In genomic region chr18:11963991-11964484, GRCh38 we compare ENCODE assay signal across 14 cellular contexts. TPM values are rescaled to one million over a fixed set of nuclear protein-coding genes. Genes with fewer than 3 reads are reported as not detected.
DNase-seq lines count a peak whose midpoint lies in the region; ATAC-seq, FAIRE-seq and TF ChIP-seq lines count a peak whose summit lies in the region.
"Had no signal": no experiment of that assay in that cellular context is flagged by ENCODE, and none has a peak within 500 bp of the region (broad histone marks: within the 10 kb centered on the region; RNA-seq: fewer than 3 reads in every experiment).

No MANE protein-coding gene starts in this region.

- DNase-seq in AG09319 (ENCODE audit: extremely low read depth, low read depth) (no peak), HCT116 (ENCODE audit: low read depth, low spot score) (no peak), bronchial epithelial cell (ENCODE audit: low read depth) (no peak), hippocampal formation (lab: John Stamatoyannopoulos, UW) (no peak), NCI-H2029 treated with DMSO at 0.1 percent for 48 hours (lab: John Stamatoyannopoulos, UW) (no peak), cerebellar cortex (ENCODE audit: low spot score) (no peak), dermis blood vessel endothelial cell (no peak)
- DNase-seq: activated CD4-positive, alpha-beta T cell treated with anti-CD3 and anti-CD28 coated beads, Interleukin-2, amount 50 U/mL, for 1 hour; COR-L47; naive thymus-derived CD4-positive, alpha-beta T cell; NCI-H524 treated with DMSO at 0.1 percent for 48 hours had no signal

- CTCF ChIA-PET in HCT116 (lab: Charles Lee): interaction anchor here (1.2 kb wide), 1 partner anchor 26 kb away, joined by 4 read pairs; no protein-coding TSS in a partner anchor

- H3K9ac ChIP-seq in HCT116 (ENCODE audit: low read length): no peak overlapping the region

- H3K27me3 ChIP-seq in HCT116 (ENCODE audit: insufficient read depth, low read length): no peaks in the 10 kb centered on the region
- H3K27me3 ChIP-seq in bronchial epithelial cell (ENCODE audit: control insufficient read depth, insufficient read depth, low read length): no peaks in the 10 kb centered on the region
- H3K27me3 ChIP-seq in muscle layer of duodenum (ENCODE audit: low read depth, low read length): no peaks in the 10 kb centered on the region

- H3K9me3 ChIP-seq in HCT116 (ENCODE audit: control insufficient read depth in 1 of 2, insufficient read depth in 1 of 2, low read depth in 1 of 2, low read length in 2 of 2) (no peaks in the 10 kb centered on the region), muscle layer of duodenum (ENCODE audit: control insufficient read depth in 1 of 2, low read length in 2 of 2) (no peaks in the 10 kb centered on the region)

- H3K4me2 ChIP-seq in HCT116 (ENCODE audit: low read length): no peak overlapping the region

- TF ChIP-seq CTCF in AG09319 (IDR thresholded peaks at IDR 0.05; ENCODE audit: low read depth, low read length): peak; percentile 4
- TF ChIP-seq CTCF in HCT116 (IDR thresholded peaks at IDR 0.05 in 2 of 3, conservative IDR thresholded peaks at IDR 0.05 in 1 of 3; ENCODE audit: borderline replicate concordance in 1 of 3, insufficient read depth in 1 of 3, low read depth in 2 of 3, low read length in 2 of 3): peak in 2 of 3 experiments; percentile 11 to 20; a peak in 1 of 6 replicates
- TF ChIP-seq CTCF in bronchial epithelial cell (IDR thresholded peaks at IDR 0.05; ENCODE audit: insufficient read depth, low read length, severe bottlenecking): peak; percentile 19

- H3K36me3 ChIP-seq in HCT116 (ENCODE audit: control insufficient read depth in 1 of 2, insufficient read depth in 2 of 2, low read length in 2 of 2): no peaks in the 10 kb centered on the region
- no peaks in the 10 kb centered on the region for H3K36me3 ChIP-seq in bronchial epithelial cell (ENCODE audit: control insufficient read depth, insufficient read depth, low read length)
- H3K36me3 ChIP-seq in muscle layer of duodenum (ENCODE audit: control insufficient read depth in 1 of 2, insufficient read depth in 2 of 2, low read length in 2 of 2): no peaks in the 10 kb centered on the region

- H3K4me3 ChIP-seq in HCT116 (replicated peaks in 1 of 2; ENCODE audit: low read depth in 1 of 2, low read length in 2 of 2) (no peak overlapping the region), bronchial epithelial cell (ENCODE audit: low read depth, low read length) (no peak overlapping the region), muscle layer of duodenum (ENCODE audit: low read depth in 1 of 2, low read length in 2 of 2) (no peak overlapping the region)

- no peaks in the 10 kb centered on the region for H3K79me2 ChIP-seq in HCT116 (ENCODE audit: insufficient read depth, low read length)

- intact Hi-C loops in HCT116 (cut with micrococcal nuclease): no loop called here

- no peak for TF ChIP-seq RAD21 in HCT116 (IDR thresholded peaks at IDR 0.05; ENCODE audit: low read depth)

- H3K4me1 ChIP-seq in HCT116 (ENCODE audit: control insufficient read depth in 1 of 2, insufficient read depth in 2 of 2, low read length in 2 of 2): peaks cover 3 to 11% of the 10 kb centered on the region in 2 experiments; a peak in 3 of 4 replicates
- peaks cover 0 to 8% of the 10 kb centered on the region in 2 donors for H3K4me1 ChIP-seq in muscle layer of duodenum (ENCODE audit: control insufficient read depth in 1 of 2, insufficient read depth in 2 of 2, low read length in 2 of 2)

- POLR2A ChIA-PET in HCT116 (lab: Charles Lee): no interaction called here

- BruUV-seq in HCT116 (replicated peaks; lab: Mats Ljungman, UMichigan): no TSS peak

- RAD21 ChIA-PET in HCT116 (lab: Charles Lee; ENCODE audit: low non-redundant PET in 1 of 2, low total read pairs in 2 of 2, uncharacterized antibody in 2 of 2, unreplicated experiment in 2 of 2): no interaction called here

- no peaks in the 10 kb centered on the region for H4K20me1 ChIP-seq in HCT116 (ENCODE audit: insufficient read depth)

- no peaks in the 10 kb centered on the region for H3K9me2 ChIP-seq in HCT116 (ENCODE audit: insufficient read depth)

- peak; percentile 69 for ATAC-seq in HCT116
- ATAC-seq: activated naive CD4-positive, alpha-beta T cell treated with anti-CD3 and anti-CD28 coated beads, Interleukin-2, amount 50 U/mL, for 72 hours; naive thymus-derived CD4-positive, alpha-beta T cell; stimulated activated effector memory CD8-positive, alpha-beta T cell treated with anti-CD3 and anti-CD28 coated beads, Interleukin-12 subunit alpha, Interleukin-12 subunit beta, amount 100 ng/mL, for 72 hours had no signal

- no peak for FAIRE-seq in bronchial epithelial cell (lab: Jason Lieb, UNC)

- no peak for TF ChIP-seq POLR2A in HCT116 (IDR thresholded peaks at IDR 0.05; ENCODE audit: borderline replicate concordance, extremely low read depth, insufficient read depth, insufficient read length)

- H2AFZ ChIP-seq in HCT116 (ENCODE audit: low read depth, low read length, poor library complexity, severe bottlenecking): peak overlapping the region; percentile 31

- H3K27ac ChIP-seq in HCT116 (ENCODE audit: low read depth, low read length): no peak overlapping the region
- peak overlapping the region; percentile 31 for H3K27ac ChIP-seq in muscle layer of duodenum (ENCODE audit: low read length)

TF ChIP-seq in HCT116, 20 proteins besides CTCF, POLR2A, EP300 and RAD21:
- TF ChIP-seq SRF (IDR thresholded peaks at IDR 0.05; ENCODE audit: low read depth): no peak
- TF ChIP-seq FOSL1 (IDR thresholded peaks at IDR 0.05; ENCODE audit: low read depth): no peak
- no peak for TF ChIP-seq EZH2 (IDR thresholded peaks at IDR 0.05)
- TF ChIP-seq ZBTB33 (IDR thresholded peaks at IDR 0.05; ENCODE audit: extremely low read depth, insufficient replicate concordance, low read length): no peak
- TF ChIP-seq JUND (IDR thresholded peaks at IDR 0.05): no peak
- no peak for TF ChIP-seq SIN3A (IDR thresholded peaks at IDR 0.05; ENCODE audit: low read depth)
- no peak for TF ChIP-seq CEBPB (IDR thresholded peaks at IDR 0.05; ENCODE audit: low read depth)
- TF ChIP-seq REST (IDR thresholded peaks at IDR 0.05; ENCODE audit: low read depth): no peak
- TF ChIP-seq TCF7L2 (IDR thresholded peaks at IDR 0.05; ENCODE audit: borderline replicate concordance, extremely low read depth, insufficient read depth, insufficient read length): no peak
- TF ChIP-seq YY1 (IDR thresholded peaks at IDR 0.05; ENCODE audit: extremely low read depth, insufficient replicate concordance, low read depth, low read length): no peak

RNA-seq across cellular contexts. Expression of gene IMPA2, which starts 17.3 kb away (rescaled TPM):
- total RNA-seq in HCT116 (2021; ENCODE audit: unreplicated experiment) (32.5 TPM), bronchial epithelial cell (66.1 and 91.1 TPM in 2 replicates), dermis blood vessel endothelial cell (7.5 and 14.6 TPM in 2 replicates)
- polyA plus RNA-seq in HCT116 (2012): 22.4 and 24.8 TPM in 2 replicates

RNA-seq across cellular contexts. Expression of gene MPPE1, which starts 55.9 kb away (rescaled TPM):
- 21.4 TPM for total RNA-seq in HCT116 (2021; ENCODE audit: unreplicated experiment)
- 12.1 and 12.4 TPM in 2 replicates for polyA plus RNA-seq in HCT116 (2012)
- 22.1 and 30.1 TPM in 2 replicates for total RNA-seq in bronchial epithelial cell
- 14.6 and 15.6 TPM in 2 replicates for total RNA-seq in dermis blood vessel endothelial cell
